ENCODE assay signal across 16 cellular contexts in genomic region chr4:32142075-32142474, GRCh38.
"Had no signal": no experiment of that assay in that cellular context is flagged by ENCODE, and none has a peak within 500 bp of the region (broad histone marks: within the 10 kb centered on the region; RNA-seq: fewer than 3 reads in every experiment).

No MANE protein-coding gene starts in this region.

- DNase-seq: activated CD4-positive, alpha-beta T cell treated with anti-CD3 and anti-CD28 coated beads, Interleukin-2, amount 10 ng/mL, durations not matched to agents 24 days and 14 days; activated CD4-positive, CD25-positive, alpha-beta regulatory T cell; activated CD8-positive, alpha-beta memory T cell treated with anti-CD3 and anti-CD28 coated beads for 24 hours; activated naive CD8-positive, alpha-beta T cell treated with anti-CD3 and anti-CD28 coated beads for 36 hours; amygdala; central memory CD4-positive, alpha-beta T cell; colonic mucosa; esophagus squamous epithelium; foreskin melanocyte; nucleus accumbens; stimulated activated CD4-positive, alpha-beta T cell treated with anti-CD3 and anti-CD28 coated beads, Interleukin-15, amount 100 ng/mL, for 24 hours; stimulated activated CD4-positive, alpha-beta T cell treated with anti-CD3 and anti-CD28 coated beads, Interleukin-4, amount 100 ng/mL, for 24 hours; stimulated activated naive CD4-positive, alpha-beta T cell; tibial artery had no signal

- H3K27me3 ChIP-seq: colonic mucosa, esophagus squamous epithelium, right atrium auricular region, tibial artery had no signal

- H3K4me3 ChIP-seq: colonic mucosa, esophagus squamous epithelium, right atrium auricular region, tibial artery had no signal

- ATAC-seq: natural killer cell treated with Interleukin-12 subunit alpha and Interleukin-12 subunit beta and Interleukin-15 and Interleukin-18, amount 100 ng/mL, for 72 hours had no signal

- H3K27ac ChIP-seq: colonic mucosa, esophagus squamous epithelium, right atrium auricular region, tibial artery had no signal

- H3K9me3 ChIP-seq: colonic mucosa, esophagus squamous epithelium, right atrium auricular region, tibial artery had no signal

- H3K36me3 ChIP-seq: colonic mucosa, esophagus squamous epithelium, right atrium auricular region, tibial artery had no signal

- H3K4me1 ChIP-seq: colonic mucosa, right atrium auricular region, tibial artery had no signal
